In genomic region chr11:70804174-70804855, GRCh38 we compare ENCODE assay signal across 25 cellular contexts.
DNase-seq lines count a peak whose midpoint lies in the region; ATAC-seq, FAIRE-seq and TF ChIP-seq lines count a peak whose summit lies in the region.
"Had no signal": no experiment of that assay in that cellular context is flagged by ENCODE, and none has a peak within 500 bp of the region (broad histone marks: within the 10 kb centered on the region; RNA-seq: fewer than 3 reads in every experiment).

No MANE protein-coding gene starts in this region.

- H3K27me3 ChIP-seq in H9 (ENCODE audit: insufficient read depth, low read length) (no peaks in the 10 kb centered on the region), K562 (ENCODE audit: control insufficient read depth in 2 of 2, insufficient read depth in 2 of 2, low read length in 2 of 2) (peaks cover 8 to 38% of the 10 kb centered on the region in 2 experiments; a peak in 3 of 5 replicates), dorsolateral prefrontal cortex (peaks cover 0 to 3% (median 0%) of the 10 kb centered on the region in 45 donors), spleen (replicated peaks in 1 of 7) (peaks cover 0 to 19% (median 0%) of the 10 kb centered on the region in 7 donors)

- H2AFZ ChIP-seq in H9 (ENCODE audit: low read length) (no peak overlapping the region), K562 (ENCODE audit: low read depth, low read length) (no peak overlapping the region)

- H3K27ac ChIP-seq in H9 (ENCODE audit: insufficient read length, low read depth, low read length) (no peak overlapping the region), K562 (ENCODE audit: extremely low read depth, low read depth, low read length) (no peak overlapping the region), dorsolateral prefrontal cortex (peak overlapping the region in 38 of 59 donors; percentile 5 to 76 (median 42)), spleen (peak overlapping the region in 7 of 8 donors; percentile 14 to 76 (median 69))
- H3K27ac ChIP-seq: A549, C4-2B, SK-N-MC had no signal

- H3K9me3 ChIP-seq in H9 (ENCODE audit: control insufficient read depth, low read depth, low read length), result no peaks in the 10 kb centered on the region
- H3K9me3 ChIP-seq in K562 (replicated peaks; ENCODE audit: control insufficient read depth, insufficient read depth, low read depth, low read length), result no peaks in the 10 kb centered on the region
- H3K9me3 ChIP-seq in spleen, result no peaks in the 10 kb centered on the region
- H3K9me3 ChIP-seq: A549, Caco-2 had no signal

- H3K18ac ChIP-seq in H9 (ENCODE audit: insufficient read length, low read depth, low read length), result no peak overlapping the region

- no peaks in the 10 kb centered on the region; the same call in 1 of the 2 replicates for H3K27me3 Mint-ChIP-seq in H9 (ENCODE audit: low read depth)

- H2BK20ac ChIP-seq in H9 (ENCODE audit: low read depth, low read length, poor library complexity, severe bottlenecking), result no peak overlapping the region

- H3K4ac ChIP-seq in H9 (ENCODE audit: low read depth, low read length), result no peak overlapping the region

- H3K79me1 ChIP-seq in H9 (ENCODE audit: insufficient read depth, low read depth, low read length, poor library complexity, severe bottlenecking), result no peaks in the 10 kb centered on the region

- H3K36me3 Mint-ChIP-seq in H9 (ENCODE audit: insufficient read depth in 1 of 3, low read depth in 3 of 3), result peaks cover 16 to 20% (median 20%) of the 10 kb centered on the region in 3 experiments
- H3K36me3 Mint-ChIP-seq: CD8-positive, alpha-beta T cell had no signal

- POLR2A ChIA-PET in K562 (lab: Yijun Ruan, JAX), result no interaction called here

- H2BK15ac ChIP-seq in H9 (ENCODE audit: low read depth, low read length), result no peak overlapping the region

- no peak overlapping the region for H3K23ac ChIP-seq in H9 (ENCODE audit: insufficient read length, low read depth, low read length)

- no peak overlapping the region for H3K4me3 ChIP-seq in K562
- peak overlapping the region in 2 of 59 donors; percentile 12 to 38 for H3K4me3 ChIP-seq in dorsolateral prefrontal cortex
- no peak overlapping the region for H3K4me3 ChIP-seq in spleen
- H3K4me3 ChIP-seq: A549, GM12878, SK-N-MC had no signal

- H2BK12ac ChIP-seq in H9 (ENCODE audit: insufficient read length, low read depth, low read length), result no peak overlapping the region

- H3K79me2 ChIP-seq in H9 (ENCODE audit: insufficient read depth, low read length) (no peaks in the 10 kb centered on the region), K562 (ENCODE audit: control insufficient read depth, insufficient read depth, low read length) (no peaks in the 10 kb centered on the region)

- H3K23me2 ChIP-seq in H9 (ENCODE audit: insufficient read length, low read depth, low read length, poor library complexity, severe bottlenecking), result no peaks in the 10 kb centered on the region

- H3T11ph ChIP-seq in H9 (ENCODE audit: low read length), result no peak overlapping the region

- H2BK120ac ChIP-seq in H9 (ENCODE audit: low read depth, low read length, poor library complexity, severe bottlenecking), result no peak overlapping the region

- no CpG with 5 or more reads among the region's 25 CpGs for WGBS in H9 (ENCODE audit: extremely low coverage, insufficient read length, low lambda C conversion rate)
- WGBS in K562 (ENCODE audit: insufficient coverage, low coverage, missing lambda C conversion rate), result 1% methylated on average over 15 of the region's 25 CpGs
- WGBS in spleen, 5 donors, result 33 to 58% (median 39%) methylated on average over 24 to 25 of the region's 25 CpGs

- H3K4me3 Mint-ChIP-seq in H9, result no peak overlapping the region
- H3K4me3 Mint-ChIP-seq: B cell; CD8-positive, alpha-beta T cell had no signal

- BruUV-seq in K562 (replicated peaks; lab: Mats Ljungman, UMichigan), result no TSS peak

- TF ChIP-seq POLR2A in K562 (conservative IDR thresholded peaks at IDR 0.05), result no peak
- no peak for TF ChIP-seq POLR2A in spleen (IDR thresholded peaks at IDR 0.05)

- intact Hi-C loops in K562 (cut with micrococcal nuclease) (no loop called here), dorsolateral prefrontal cortex (cut with DNase I) (no loop called here), spleen (cut with DNase I; ENCODE audit: low total_unique reads) (no loop called here)

- H3K4me2 ChIP-seq in H9 (ENCODE audit: insufficient read depth, insufficient read length, low read length), result no peak overlapping the region
- no peak overlapping the region for H3K4me2 ChIP-seq in K562 (ENCODE audit: insufficient read depth, low read length)
- H3K4me2 ChIP-seq: A549 had no signal

- no peak for DNase-seq in H9
- DNase-seq in K562 (ENCODE audit: extremely low read depth in 1 of 4, low spot score in 3 of 4), result no peak
- DNase-seq in dorsolateral prefrontal cortex, result peak in 6 of 10 donors; percentile 45 to 73 (median 58)
- DNase-seq in spleen, result peak; percentile 90
- no peak for DNase-seq in activated effector memory CD4-positive, alpha-beta T cell treated with Interleukin-2 at 50 U/mL for 16 hours
- no peak for DNase-seq in KBM-7
- DNase-seq: Caco-2; CD8-positive, alpha-beta T cell; GDM1; MV-4-11; NCI-H2029; NCI-H446; NCI-H524 treated with DMSO at 0.1 percent for 48 hours; NCI-H774; SIG-M5 had no signal

- H4K91ac ChIP-seq in H9 (ENCODE audit: insufficient read length, low read depth, low read length), result no peak overlapping the region

- no peak for TF ChIP-seq RAD21 in K562 (CRISPR knock-in tag; conservative IDR thresholded peaks at IDR 0.05 in 1 of 2, IDR thresholded peaks at IDR 0.05 in 1 of 2)

- H3K9me3 Mint-ChIP-seq in H9, result no peaks in the 10 kb centered on the region; a peak in 1 of 5 replicates
- H3K9me3 Mint-ChIP-seq: CD8-positive, alpha-beta T cell had no signal

- H4K20me1 ChIP-seq in H9 (ENCODE audit: control insufficient read depth, insufficient read depth, insufficient read length), result no peaks in the 10 kb centered on the region
- H4K20me1 ChIP-seq in K562 (replicated peaks; ENCODE audit: control insufficient read depth, insufficient read depth, low read length), result no peaks in the 10 kb centered on the region

- no peak for FAIRE-seq in K562 (lab: Jason Lieb, UNC)
- FAIRE-seq: A549, GM12878, H1, HepG2, RCC 7860 had no signal

- H3K9me1 ChIP-seq in K562 (ENCODE audit: control insufficient read depth, insufficient read depth, low read length), result peaks cover 2% of the 10 kb centered on the region

- H3K36me3 ChIP-seq in K562 (ENCODE audit: control insufficient read depth, insufficient read depth, low read length) (no peaks in the 10 kb centered on the region), spleen (no peaks in the 10 kb centered on the region)

- in situ Hi-C loops in K562 (cut with MboI), result loop anchor here (25.0 kb wide), 1 partner anchor 258 kb away; no protein-coding TSS in a partner anchor
- in situ Hi-C loops in KBM-7 (cut with MboI; ENCODE audit: low pct_unique_long_range_greater_than_20kb, low sequenced_read_pairs), result no loop called here

- no peak overlapping the region for H3K14ac ChIP-seq in H9 (ENCODE audit: insufficient read depth, low read length)

- no peak overlapping the region for H3K9ac ChIP-seq in H9 (ENCODE audit: extremely low read depth, insufficient read length, low read length)
- no peak overlapping the region for H3K9ac ChIP-seq in K562 (ENCODE audit: insufficient read depth in 1 of 2, low read depth in 2 of 2, low read length in 2 of 2)

- no peaks in the 10 kb centered on the region for H3K4me1 ChIP-seq in H9 (ENCODE audit: insufficient read depth, low read length)
- no peaks in the 10 kb centered on the region for H3K4me1 ChIP-seq in K562 (replicated peaks in 1 of 2; ENCODE audit: control insufficient read depth in 2 of 2, insufficient read depth in 2 of 2, low read length in 2 of 2)
- H3K4me1 ChIP-seq in spleen, result peaks cover 0 to 11% (median 0%) of the 10 kb centered on the region in 6 donors
- H3K4me1 ChIP-seq: A549, Caco-2 had no signal

- peak overlapping the region in 2 of 3 experiments; percentile 18 to 74; a peak in 3 of 7 replicates for H3K27ac Mint-ChIP-seq in H9
- H3K27ac Mint-ChIP-seq: B cell; CD8-positive, alpha-beta T cell had no signal

- no peak for TF ChIP-seq EP300 in K562 (IDR thresholded peaks at IDR 0.05; ENCODE audit: low read length)

- TF ChIP-seq CTCF in H9 (conservative IDR thresholded peaks at IDR 0.05) (no peak), K562 (IDR thresholded peaks at IDR 0.05 in 2 of 3, conservative IDR thresholded peaks at IDR 0.05 in 1 of 3; ENCODE audit: insufficient read depth in 2 of 3, low read depth in 1 of 3, low read length in 3 of 3) (no peak), dorsolateral prefrontal cortex (IDR thresholded peaks at IDR 0.05 in 54 of 56, conservative IDR thresholded peaks at IDR 0.05 in 2 of 56; ENCODE audit: low read depth in 1 of 56, partially characterized antibody in 56 of 56) (no peak), spleen (IDR thresholded peaks at IDR 0.05 in 8 of 11, conservative IDR thresholded peaks at IDR 0.05 in 3 of 11) (no peak)

- H3K56ac ChIP-seq in H9 (ENCODE audit: insufficient read length, low read depth, low read length), result no peak overlapping the region

- H2BK5ac ChIP-seq in H9 (ENCODE audit: insufficient read length, low read length), result no peak overlapping the region

- ATAC-seq in K562, result no peak
- ATAC-seq in GM19467 (IDR thresholded peaks at IDR 0.05; ENCODE audit: unreplicated experiment), result no peak
- ATAC-seq: A549; CD8-positive, alpha-beta T cell; GM12878; HCT116; HepG2 had no signal

- no peak overlapping the region for H4K8ac ChIP-seq in H9 (replicated peaks; ENCODE audit: insufficient read length, low read depth, low read length)

- no peak overlapping the region for H4K5ac ChIP-seq in H9 (ENCODE audit: insufficient read length, low read depth, low read length)

- no peak overlapping the region for H2AK5ac ChIP-seq in H9 (ENCODE audit: insufficient read length, low read length)

- CTCF ChIA-PET in K562 (lab: Yijun Ruan, JAX; ENCODE audit: low intra/inter-chr PET ratio), result no interaction called here

- H3K4me1 Mint-ChIP-seq in H9, result peaks cover 6% of the 10 kb centered on the region in 2 experiments; a peak in 3 of 4 replicates
- H3K4me1 Mint-ChIP-seq: B cell had no signal

TF ChIP-seq in K562, 482 proteins besides CTCF, POLR2A, EP300 and RAD21 (continues in another document):
- TF ChIP-seq CBFA2T2 (conservative IDR thresholded peaks at IDR 0.05), result peak; percentile 40
- TF ChIP-seq RAD51 (IDR thresholded peaks at IDR 0.05; ENCODE audit: borderline replicate concordance, low read depth), result peak; percentile 82
- peak; percentile 86 for TF ChIP-seq TFE3 (CRISPR knock-in tag; IDR thresholded peaks at IDR 0.05)
- no peak for TF ChIP-seq CC2D1A (IDR thresholded peaks at IDR 0.05)

Comparison
In these comparisons a context has a peak if more than half of its experiments do, and no peak if none do; other contexts are left out.
1. DNase-seq: peak in dorsolateral prefrontal cortex (6 of 10) and spleen (single experiment); none in H9 (single experiment), K562 (0 of 4), activated effector memory CD4-positive, alpha-beta T cell treated with Interleukin-2 at 50 U/mL for 16 hours (single experiment) and KBM-7 (single experiment).
2. H3K27ac ChIP-seq: peak in dorsolateral prefrontal cortex (38 of 59) and spleen (7 of 8); none in H9 (single experiment) and K562 (single experiment).